9 cellular contexts compared by ENCODE assay signal in genomic region chr5:126972062-126972895, GRCh38. TPM values are rescaled to one million over a fixed set of nuclear protein-coding genes. Genes with fewer than 3 reads are reported as not detected.
DNase-seq lines count a peak whose midpoint lies in the region; ATAC-seq and TF ChIP-seq lines count a peak whose summit lies in the region.
"Had no signal": no experiment of that assay in that cellular context is flagged by ENCODE, and none has a peak within 500 bp of the region (broad histone marks: within the 10 kb centered on the region; RNA-seq: fewer than 3 reads in every experiment).

No MANE protein-coding gene starts in this region.

- H3K27me3 ChIP-seq in thyroid gland = no peaks in the 10 kb centered on the region

- no peak for TF ChIP-seq POLR2A in thyroid gland (IDR thresholded peaks at IDR 0.05)

- H3K4me1 ChIP-seq in thyroid gland = no peaks in the 10 kb centered on the region

- H3K27me3 Mint-ChIP-seq in IgD-negative memory B cell = no peaks in the 10 kb centered on the region
- H3K27me3 Mint-ChIP-seq in activated CD8-positive, alpha-beta T cell treated with anti-CD3 and anti-CD28 coated beads, Interleukin-2, amount 10 ng/mL, durations not matched to agents 7 days and 5 days (ENCODE audit: low read depth) = no peaks in the 10 kb centered on the region
- no peaks in the 10 kb centered on the region for H3K27me3 Mint-ChIP-seq in naive B cell

- no peaks in the 10 kb centered on the region for H3K9me3 Mint-ChIP-seq in IgD-negative memory B cell
- no peaks in the 10 kb centered on the region for H3K9me3 Mint-ChIP-seq in activated CD8-positive, alpha-beta T cell treated with anti-CD3 and anti-CD28 coated beads, Interleukin-2, amount 10 ng/mL, durations not matched to agents 7 days and 5 days (ENCODE audit: insufficient read depth)
- H3K9me3 Mint-ChIP-seq in naive B cell = peaks cover 0 to 4% (median 0%) of the 10 kb centered on the region in 7 donors

- H3K4me3 ChIP-seq in thyroid gland (replicated peaks in 1 of 3) = no peak overlapping the region
- H3K4me3 ChIP-seq: SK-N-MC had no signal

- TF ChIP-seq CTCF in thyroid gland (IDR thresholded peaks at IDR 0.05) = no peak

- POLR2A ChIA-PET in activated CD8-positive, alpha-beta T cell treated with anti-CD3 and anti-CD28 coated beads, Interleukin-2, amount 10 ng/mL, durations not matched to agents 7 days and 5 days (lab: Charles Lee) = interaction anchor here (1.0 kb wide), 1 partner anchor 119 kb away, joined by 5 read pairs; no protein-coding TSS in a partner anchor

- no peaks in the 10 kb centered on the region for H3K36me3 ChIP-seq in thyroid gland

- intact Hi-C loops in thyroid gland (cut with DNase I) = no loop called here

- H3K27ac Mint-ChIP-seq in IgD-negative memory B cell = peak overlapping the region; percentile 79 to 96 (median 90)
- peak overlapping the region; percentile 95 for H3K27ac Mint-ChIP-seq in activated CD8-positive, alpha-beta T cell treated with anti-CD3 and anti-CD28 coated beads, Interleukin-2, amount 10 ng/mL, durations not matched to agents 7 days and 5 days
- H3K27ac Mint-ChIP-seq in naive B cell = peak overlapping the region; percentile 95 to 99 (median 98)

- H3K4me3 Mint-ChIP-seq in IgD-negative memory B cell (peak overlapping the region; percentile 62 to 90 (median 78)), naive B cell (peak overlapping the region; percentile 68 to 92 (median 84))
- H3K4me3 Mint-ChIP-seq in activated CD8-positive, alpha-beta T cell treated with anti-CD3 and anti-CD28 coated beads, Interleukin-2, amount 10 ng/mL, durations not matched to agents 7 days and 5 days = peak overlapping the region; percentile 64

- CTCF ChIA-PET in activated CD8-positive, alpha-beta T cell treated with anti-CD3 and anti-CD28 coated beads, Interleukin-2, amount 10 ng/mL, durations not matched to agents 7 days and 5 days (lab: Charles Lee) = interaction anchor here (0.8 to 1.2 kb wide), 3 partner anchors 11 to 119 kb away, joined by 3 to 4 read pairs (median 4); no protein-coding TSS in a partner anchor

- H3K27ac ChIP-seq in thyroid gland = no peak overlapping the region
- H3K27ac ChIP-seq: SK-N-MC had no signal

- DNase-seq in activated CD8-positive, alpha-beta T cell treated with anti-CD3 and anti-CD28 coated beads, Interleukin-2, amount 10 ng/mL, durations not matched to agents 7 days and 5 days = peak; percentile 58
- DNase-seq in naive B cell (peak; percentile 78), SW 1271 (lab: John Stamatoyannopoulos, UW) (no peak), thyroid gland (no peak), dedifferentiated amniotic fluid mesenchymal stem cell (ENCODE audit: extremely low spot score) (no peak)

- ATAC-seq in GM18511 (IDR thresholded peaks at IDR 0.05; ENCODE audit: unreplicated experiment) (peak; percentile 67), GM21515 (IDR thresholded peaks at IDR 0.05; ENCODE audit: unreplicated experiment) (peak; percentile 74), naive B cell (ENCODE audit: low read depth in 2 of 2) (peak; percentile 87 to 92)
- ATAC-seq in activated CD8-positive, alpha-beta T cell treated with anti-CD3 and anti-CD28 coated beads, Interleukin-2, amount 10 ng/mL, durations not matched to agents 7 days and 5 days = peak; percentile 85

- H3K9me3 ChIP-seq in thyroid gland = no peaks in the 10 kb centered on the region

- 57 to 66% methylated on average over 4 of the region's 4 CpGs for WGBS in thyroid gland, 2 donors

- H3K36me3 Mint-ChIP-seq in IgD-negative memory B cell (no peaks in the 10 kb centered on the region), naive B cell (peaks cover 0 to 7% of the 10 kb centered on the region in 2 donors)
- H3K36me3 Mint-ChIP-seq in activated CD8-positive, alpha-beta T cell treated with anti-CD3 and anti-CD28 coated beads, Interleukin-2, amount 10 ng/mL, durations not matched to agents 7 days and 5 days (ENCODE audit: low read depth) = peaks cover 5% of the 10 kb centered on the region

- H3K4me1 Mint-ChIP-seq in IgD-negative memory B cell (peaks cover 55 to 67% (median 59%) of the 10 kb centered on the region in 3 donors), naive B cell (peaks cover 66 to 86% (median 80%) of the 10 kb centered on the region in 3 donors)
- peaks cover 50% of the 10 kb centered on the region for H3K4me1 Mint-ChIP-seq in activated CD8-positive, alpha-beta T cell treated with anti-CD3 and anti-CD28 coated beads, Interleukin-2, amount 10 ng/mL, durations not matched to agents 7 days and 5 days (ENCODE audit: low read depth)

RNA-seq across cellular contexts. Expression of gene MARCHF3, which starts 58.1 kb away (rescaled TPM):
- polyA plus RNA-seq in IgD-negative memory B cell (31.7 TPM), naive B cell (ENCODE audit: low read depth in 6 of 6) (10 to 100 TPM; 63.4 to 81.0 (median 71.7) TPM)
- 1 to 10 TPM; 2.0 to 2.4 TPM for total RNA-seq in activated CD8-positive, alpha-beta T cell treated with anti-CD3 and anti-CD28 coated beads, Interleukin-2, amount 10 ng/mL, durations not matched to agents 7 days and 5 days
- 10 to 100 TPM in 1 of 4 donors, 1 to 10 TPM in 3; 3.0 to 14.5 (median 4.6) TPM for total RNA-seq in thyroid gland

Comparison
In these comparisons a context has a peak if more than half of its experiments do, and no peak if none do; other contexts are left out.
1. DNase-seq: peak in activated CD8-positive, alpha-beta T cell treated with anti-CD3 and anti-CD28 coated beads, Interleukin-2, amount 10 ng/mL, durations not matched to agents 7 days and 5 days (single experiment) and naive B cell (single experiment); none in SW 1271 (0 of 2), thyroid gland (0 of 2) and dedifferentiated amniotic fluid mesenchymal stem cell (single experiment).
2. Peak in every context shown above with its lines, with median percentiles within 50 percentile points of each other: ATAC-seq, H3K27ac Mint-ChIP-seq and H3K4me3 Mint-ChIP-seq.